15 cellular contexts compared by ENCODE assay signal in genomic region chr11:105144887-105145286, GRCh38. TPM values are rescaled to one million over a fixed set of nuclear protein-coding genes. Genes with fewer than 3 reads are reported as not detected.
DNase-seq lines count a peak whose midpoint lies in the region; ATAC-seq lines count a peak whose summit lies in the region.
"Had no signal": no experiment of that assay in that cellular context is flagged by ENCODE, and none has a peak within 500 bp of the region (broad histone marks: within the 10 kb centered on the region; RNA-seq: fewer than 3 reads in every experiment).

No MANE protein-coding gene starts in this region.

- DNase-seq in EH (ENCODE audit: low read depth) (peak; percentile 83), RPMI7951 (ENCODE audit: low read depth) (peak; percentile 11), renal cortical epithelial cell (ENCODE audit: low read depth) (peak; percentile 70)
- DNase-seq in activated effector memory CD4-positive, alpha-beta T cell treated with anti-CD3 and anti-CD28 coated beads, Interleukin-2, amount 50 U/mL, for 16 hours, result no peak
- DNase-seq in activated CD4-positive, alpha-beta T cell treated with anti-CD3 and anti-CD28 coated beads for 1 hour, result no peak
- DNase-seq: activated CD4-positive, alpha-beta T cell treated with anti-CD3 and anti-CD28 coated beads, Interleukin-2, amount 10 ng/mL, durations not matched to agents 24 days and 14 days; NCI-H345; psoas muscle; T-helper 2 cell had no signal

- ATAC-seq in esophagus mucosa (peak; percentile 78), HG02610 (IDR thresholded peaks at IDR 0.05; ENCODE audit: unreplicated experiment) (no peak), GM19452 (IDR thresholded peaks at IDR 0.05; ENCODE audit: unreplicated experiment) (no peak)
- ATAC-seq: psoas muscle had no signal

RNA-seq across cellular contexts. Expression of gene CARD18, which starts 5.3 kb away (rescaled TPM):
- not detected in 2 replicates for total RNA-seq in RPMI7951 (2014; rRNA removed; shearing (Covaris generic))
- total RNA-seq in esophagus mucosa, result 4.4 TPM
- not detected in 2 replicates for total RNA-seq in renal cortical epithelial cell
- total RNA-seq: activated CD4-positive, alpha-beta T cell treated with anti-CD3 and anti-CD28 coated beads, Interleukin-2, amount 10 ng/mL, durations not matched to agents 24 days and 14 days; activated T-helper 1 cell treated with anti-CD3 and anti-CD28 coated beads, Interleukin-12 subunit alpha, Interleukin-12 subunit beta, Interleukin-2, Interleukin-4 antibody, amounts not matched to agents 30 ng/mL and 10 ng/mL and 1 ng/mL, durations not matched to agents 14 hours and 24 hours and 36 hours; cardiac muscle cell; psoas muscle; subcutaneous adipose tissue had no signal

Comparison
In these comparisons a context has a peak if more than half of its experiments do, and no peak if none do; other contexts are left out.
1. DNase-seq: peak in EH (single experiment), RPMI7951 (single experiment) and renal cortical epithelial cell (single experiment); none in activated effector memory CD4-positive, alpha-beta T cell treated with anti-CD3 and anti-CD28 coated beads, Interleukin-2, amount 50 U/mL, for 16 hours (single experiment) and activated CD4-positive, alpha-beta T cell treated with anti-CD3 and anti-CD28 coated beads for 1 hour (single experiment).